In the genomic region with DNA sequence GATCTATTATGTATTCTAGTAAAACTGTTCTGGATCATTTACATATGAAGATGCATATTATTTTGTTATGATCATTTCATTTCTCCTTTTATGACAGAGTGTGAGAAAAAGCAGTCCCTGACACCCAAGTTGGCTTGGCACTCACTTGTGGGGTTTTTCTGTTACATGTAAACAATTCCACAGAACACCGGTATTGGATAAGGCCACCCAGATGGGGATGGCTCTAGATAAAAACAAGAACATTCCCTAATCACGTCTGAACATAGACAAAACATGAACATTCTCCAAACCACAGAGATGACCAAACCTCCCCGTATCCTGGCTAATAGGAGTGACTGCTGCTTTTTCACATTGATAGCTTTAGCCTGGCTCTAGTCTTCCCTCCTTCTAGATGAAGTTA, we compare ENCODE assay signal across 20 cellular contexts.
DNase-seq lines count a peak whose midpoint lies in the region; ATAC-seq, FAIRE-seq and TF ChIP-seq lines count a peak whose summit lies in the region.
"Had no signal": no experiment of that assay in that cellular context is flagged by ENCODE, and none has a peak within 500 bp of the region (broad histone marks: within the 10 kb centered on the region; RNA-seq: fewer than 3 reads in every experiment).

No MANE protein-coding gene starts in this region.

- H3K4me1 ChIP-seq in GM23248 (ENCODE audit: insufficient read depth) (0 out of 2 replicates have a peak, but pooled peaks cover 4% of the 10 kb centered on the region), osteoblast (ENCODE audit: insufficient read depth, low read length) (no peaks in the 10 kb centered on the region), suprapubic skin (peaks cover 39% of the 10 kb centered on the region)
- H3K4me1 ChIP-seq: BE2C, HAP-1 had no signal

- H2AFZ ChIP-seq in GM23248 (no peak overlapping the region), osteoblast (ENCODE audit: low read length) (no peak overlapping the region)

- H3K79me2 ChIP-seq in GM23248 (ENCODE audit: insufficient read depth) (no peaks in the 10 kb centered on the region), osteoblast (ENCODE audit: insufficient read depth, low read length) (no peaks in the 10 kb centered on the region)

- no peak overlapping the region for H3K4me3 ChIP-seq in GM23248
- H3K4me3 ChIP-seq in SK-N-MC = peak overlapping the region; percentile 37
- no peak overlapping the region for H3K4me3 ChIP-seq in osteoblast (ENCODE audit: insufficient read depth, low read length)
- no peak overlapping the region for H3K4me3 ChIP-seq in suprapubic skin
- H3K4me3 ChIP-seq: GM12878, HAP-1 had no signal

- no peaks in the 10 kb centered on the region for H3K9me2 ChIP-seq in GM23248 (ENCODE audit: insufficient read depth)

- no peak for TF ChIP-seq EP300 in suprapubic skin (IDR thresholded peaks at IDR 0.05)

- H4K20me1 ChIP-seq in GM23248 (ENCODE audit: insufficient read depth) (no peaks in the 10 kb centered on the region), osteoblast (ENCODE audit: insufficient read depth, low read length) (no peaks in the 10 kb centered on the region)

- no peak overlapping the region for H3K9ac ChIP-seq in GM23248
- H3K9ac ChIP-seq in SK-N-MC (ENCODE audit: insufficient read length) = peak overlapping the region; percentile 7

- WGBS in GM23248 (ENCODE audit: low coverage in 1 of 2, low lambda C conversion rate in 2 of 2, missing lambda C conversion rate in 2 of 2), 2 experiments = 6 to 8% methylated on average over 3 of the region's 3 CpGs
- WGBS in suprapubic skin = 30% methylated on average over 3 of the region's 3 CpGs

- FAIRE-seq in endometrium (lab: Jason Lieb, UNC) = peak; percentile 23
- FAIRE-seq: A204.1, D721Med, GM12878, GM18507, H1 had no signal

- no peak for ATAC-seq in HG03139 (IDR thresholded peaks at IDR 0.05; ENCODE audit: unreplicated experiment)
- ATAC-seq: CD8-positive, alpha-beta T cell; GM12878 had no signal

- TF ChIP-seq CTCF in 22Rv1 (IDR thresholded peaks at IDR 0.05) (no peak), osteoblast (IDR thresholded peaks at IDR 0.05; ENCODE audit: extremely low read depth, low read depth, low read length) (no peak), suprapubic skin (IDR thresholded peaks at IDR 0.05) (no peak)

- H3K36me3 ChIP-seq in GM23248 (ENCODE audit: low read depth) (no peaks in the 10 kb centered on the region), SK-N-MC (ENCODE audit: insufficient read depth, low read length) (no peaks in the 10 kb centered on the region), osteoblast (ENCODE audit: insufficient read depth, low read length) (no peaks in the 10 kb centered on the region), suprapubic skin (no peaks in the 10 kb centered on the region)
- H3K36me3 ChIP-seq: BE2C, HAP-1 had no signal

- H3K9me3 ChIP-seq in GM23248 (ENCODE audit: low read depth) (no peaks in the 10 kb centered on the region), SK-N-MC (ENCODE audit: low read depth, low read length) (no peaks in the 10 kb centered on the region), osteoblast (ENCODE audit: low read depth, low read length) (no peaks in the 10 kb centered on the region), suprapubic skin (no peaks in the 10 kb centered on the region)
- H3K9me3 ChIP-seq: BE2C, HAP-1 had no signal

- peak; percentile 14 for DNase-seq in GM23248
- no peak for DNase-seq in SK-N-MC (ENCODE audit: low read depth, low spot score)
- DNase-seq in osteoblast (ENCODE audit: insufficient read length, low spot score, missing footprints) = no peak
- DNase-seq in NCI-H1105 (lab: John Stamatoyannopoulos, UW) = no peak
- no peak for DNase-seq in suprapubic skin (ENCODE audit: low spot score in 2 of 2)
- DNase-seq: BE2C; CD8-positive, alpha-beta T cell; COR-L47; DMS53 had no signal

- peaks cover 77% of the 10 kb centered on the region for H3K27me3 ChIP-seq in GM23248 (replicated peaks; ENCODE audit: insufficient read depth)
- peaks cover 70% of the 10 kb centered on the region for H3K27me3 ChIP-seq in osteoblast (ENCODE audit: insufficient read depth, low read length)
- peaks cover 24% of the 10 kb centered on the region for H3K27me3 ChIP-seq in suprapubic skin

- no peak overlapping the region for H3K4me2 ChIP-seq in GM23248 (ENCODE audit: unreplicated experiment)
- H3K4me2 ChIP-seq in osteoblast (ENCODE audit: insufficient read depth, low read length) = no peak overlapping the region

- no peaks in the 10 kb centered on the region for H3F3A ChIP-seq in GM23248 (ENCODE audit: insufficient read depth)

- in situ Hi-C loops in GM23248 (cut with MboI) = no loop called here

- no peak for TF ChIP-seq POLR2A in suprapubic skin (IDR thresholded peaks at IDR 0.05)

- H3K27ac ChIP-seq in 22Rv1 = peak overlapping the region; percentile 75; the same call in 1 of the 2 replicates
- H3K27ac ChIP-seq in GM23248 = no peak overlapping the region
- peak overlapping the region; percentile 68 for H3K27ac ChIP-seq in SK-N-MC
- H3K27ac ChIP-seq in osteoblast (ENCODE audit: low read depth, low read length) = no peak overlapping the region
- no peak overlapping the region for H3K27ac ChIP-seq in suprapubic skin
- H3K27ac ChIP-seq: C4-2B, HL-60 had no signal

Comparison
In these comparisons a context has a peak if more than half of its experiments do, and no peak if none do; other contexts are left out.
1. H3K27ac ChIP-seq: peak in 22Rv1 (single experiment) and SK-N-MC (single experiment); none in GM23248 (single experiment), osteoblast (single experiment) and suprapubic skin (single experiment).